ENCODE assay signal across 20 cellular contexts in genomic region chr3:47414161-47414564, GRCh38. TPM values are rescaled to one million over a fixed set of nuclear protein-coding genes. Genes with fewer than 3 reads are reported as not detected.
DNase-seq lines count a peak whose midpoint lies in the region; ATAC-seq and TF ChIP-seq lines count a peak whose summit lies in the region.
"Had no signal": no experiment of that assay in that cellular context is flagged by ENCODE, and none has a peak within 500 bp of the region (broad histone marks: within the 10 kb centered on the region; RNA-seq: fewer than 3 reads in every experiment).

No MANE protein-coding gene starts in this region.

- no peaks in the 10 kb centered on the region for H3K79me2 ChIP-seq in hepatocyte

- no peak overlapping the region for H2AFZ ChIP-seq in hepatocyte

- H3K4me3 Mint-ChIP-seq in stimulated activated memory B cell treated with anti-CD40 and anti-IgM and Interleukin-4, amounts not matched to agents 10 μg/mL and 1 μg/mL and 100 μg/mL, for 72 hours = no peak overlapping the region
- no peak overlapping the region for H3K4me3 Mint-ChIP-seq in type B pancreatic cell
- H3K4me3 Mint-ChIP-seq: activated CD8-positive, alpha-beta memory T cell treated with anti-CD3 and anti-CD28 coated beads, Interleukin-2, amount 10 ng/mL, durations not matched to agents 7 days and 5 days had no signal

- no peak overlapping the region for H3K4me2 ChIP-seq in hepatocyte

- DNase-seq in D341Med (ENCODE audit: low spot score) (peak; percentile 31), NCI-H69 (lab: John Stamatoyannopoulos, UW) (peak; percentile 6), hepatocyte (ENCODE audit: low spot score) (no peak), type B pancreatic cell (ENCODE audit: extremely low spot score, unreplicated experiment) (no peak), NCI-H2196 (lab: John Stamatoyannopoulos, UW; ENCODE audit: unreplicated experiment) (no peak), testis (no peak)
- DNase-seq: activated CD4-positive, alpha-beta T cell treated with anti-CD3 and anti-CD28 coated beads for 4 hours; activated CD8-positive, alpha-beta memory T cell treated with anti-CD3 and anti-CD28 coated beads, Interleukin-2, amount 10 ng/mL, durations not matched to agents 7 days and 5 days; body of pancreas; lower lobe of right lung; NCI-H1417; NCI-H2171 treated with DMSO at 0.1 percent for 48 hours; NCI-H774; occipital lobe; SHP77; stimulated activated CD4-positive, alpha-beta T cell treated with anti-CD3 and anti-CD28 coated beads, Interleukin-15, amount 100 ng/mL, for 24 hours had no signal

- TF ChIP-seq POLR2A in testis (IDR thresholded peaks at IDR 0.05) = no peak

- no peaks in the 10 kb centered on the region for H3K27me3 Mint-ChIP-seq in stimulated activated memory B cell treated with anti-CD40 and anti-IgM and Interleukin-4, amounts not matched to agents 10 μg/mL and 1 μg/mL and 100 μg/mL, for 72 hours
- H3K27me3 Mint-ChIP-seq in type B pancreatic cell = no peaks in the 10 kb centered on the region
- H3K27me3 Mint-ChIP-seq: activated CD8-positive, alpha-beta memory T cell treated with anti-CD3 and anti-CD28 coated beads, Interleukin-2, amount 10 ng/mL, durations not matched to agents 7 days and 5 days had no signal

- H3K27ac Mint-ChIP-seq in stimulated activated memory B cell treated with anti-CD40 and anti-IgM and Interleukin-4, amounts not matched to agents 10 μg/mL and 1 μg/mL and 100 μg/mL, for 72 hours = peak overlapping the region; percentile 4
- no peak overlapping the region for H3K27ac Mint-ChIP-seq in type B pancreatic cell
- H3K27ac Mint-ChIP-seq: activated CD8-positive, alpha-beta memory T cell treated with anti-CD3 and anti-CD28 coated beads, Interleukin-2, amount 10 ng/mL, durations not matched to agents 7 days and 5 days; activated T-helper 2 cell treated with anti-CD3 and anti-CD28 coated beads, Interferon-gamma antibody, Interleukin-2, Interleukin-4, amounts not matched to agents 10 μg/mL and 5 μg/mL and 100 μg/mL, durations not matched to agents 14 hours and 24 hours and 36 hours had no signal

- peaks cover 30% of the 10 kb centered on the region for H3K4me1 Mint-ChIP-seq in stimulated activated memory B cell treated with anti-CD40 and anti-IgM and Interleukin-4, amounts not matched to agents 10 μg/mL and 1 μg/mL and 100 μg/mL, for 72 hours
- H3K4me1 Mint-ChIP-seq in type B pancreatic cell (ENCODE audit: unreplicated experiment) = peaks cover 4% of the 10 kb centered on the region
- H3K4me1 Mint-ChIP-seq: activated CD8-positive, alpha-beta memory T cell treated with anti-CD3 and anti-CD28 coated beads, Interleukin-2, amount 10 ng/mL, durations not matched to agents 7 days and 5 days had no signal

- H3K9me3 ChIP-seq in hepatocyte (ENCODE audit: low read depth) (no peaks in the 10 kb centered on the region), testis (no peaks in the 10 kb centered on the region)
- H3K9me3 ChIP-seq: body of pancreas, lower lobe of right lung had no signal

- peaks cover 62% of the 10 kb centered on the region for H3K36me3 Mint-ChIP-seq in stimulated activated memory B cell treated with anti-CD40 and anti-IgM and Interleukin-4, amounts not matched to agents 10 μg/mL and 1 μg/mL and 100 μg/mL, for 72 hours
- peaks cover 14% of the 10 kb centered on the region for H3K36me3 Mint-ChIP-seq in type B pancreatic cell

- H3K27ac ChIP-seq in hepatocyte = peak overlapping the region; percentile 48
- peak overlapping the region in 1 of 2 donors; percentile 6 for H3K27ac ChIP-seq in testis
- H3K27ac ChIP-seq: body of pancreas, lower lobe of right lung had no signal

- H3K4me1 ChIP-seq in hepatocyte (ENCODE audit: insufficient read depth) (no peaks in the 10 kb centered on the region), testis (peaks cover 7% of the 10 kb centered on the region)
- H3K4me1 ChIP-seq: body of pancreas, lower lobe of right lung had no signal

- TF ChIP-seq CTCF in hepatocyte (IDR thresholded peaks at IDR 0.05; ENCODE audit: poor library complexity) = no peak
- TF ChIP-seq CTCF in type B pancreatic cell (conservative IDR thresholded peaks at IDR 0.05) = no peak
- no peak for TF ChIP-seq CTCF in testis (IDR thresholded peaks at IDR 0.05)

- 50% methylated on average over 3 of the region's 3 CpGs for WGBS in hepatocyte (ENCODE audit: low lambda C conversion rate, missing lambda C conversion rate)
- WGBS in testis, 2 donors = 79% methylated on average over 3 of the region's 3 CpGs; no CpG with 5 or more reads in 1 of the 2 donors

- ATAC-seq in stimulated activated memory B cell treated with anti-CD40 and anti-IgM and Interleukin-4, amounts not matched to agents 10 μg/mL and 1 μg/mL and 100 μg/mL, for 72 hours = no peak
- ATAC-seq: activated CD8-positive, alpha-beta memory T cell treated with anti-CD3 and anti-CD28 coated beads, Interleukin-2, amount 10 ng/mL, durations not matched to agents 7 days and 5 days; body of pancreas; HCT116; lower lobe of right lung had no signal

- intact Hi-C loops in testis (cut with DNase I; ENCODE audit: low total_unique reads) = no loop called here

- H3K9me3 Mint-ChIP-seq in stimulated activated memory B cell treated with anti-CD40 and anti-IgM and Interleukin-4, amounts not matched to agents 10 μg/mL and 1 μg/mL and 100 μg/mL, for 72 hours = no peaks in the 10 kb centered on the region
- H3K9me3 Mint-ChIP-seq in type B pancreatic cell = no peaks in the 10 kb centered on the region
- H3K9me3 Mint-ChIP-seq: activated T-helper 2 cell treated with anti-CD3 and anti-CD28 coated beads, Interferon-gamma antibody, Interleukin-2, Interleukin-4, amounts not matched to agents 10 μg/mL and 5 μg/mL and 100 μg/mL, durations not matched to agents 14 hours and 24 hours and 36 hours had no signal

- H3K27me3 ChIP-seq in hepatocyte = no peaks in the 10 kb centered on the region
- H3K27me3 ChIP-seq in testis = no peaks in the 10 kb centered on the region
- H3K27me3 ChIP-seq: body of pancreas had no signal

- H3K9me2 ChIP-seq in hepatocyte (replicated peaks; ENCODE audit: insufficient read depth) = no peaks in the 10 kb centered on the region

- no peaks in the 10 kb centered on the region for H3K36me3 ChIP-seq in hepatocyte (replicated peaks; ENCODE audit: insufficient read depth, low read depth)
- no peaks in the 10 kb centered on the region for H3K36me3 ChIP-seq in testis (ENCODE audit: low read depth, missing control alignments)

- H3K4me3 ChIP-seq in hepatocyte (no peak overlapping the region), testis (no peak overlapping the region)
- H3K4me3 ChIP-seq: body of pancreas, coronary artery, lower lobe of right lung had no signal

- H4K20me1 ChIP-seq in hepatocyte (ENCODE audit: insufficient read depth, poor library complexity, severe bottlenecking) = no peaks in the 10 kb centered on the region

RNA-seq across cellular contexts. Expression of gene PTPN23, which starts 33.3 kb away (rescaled TPM):
- total RNA-seq in hepatocyte (7.4 and 11.9 TPM in 2 replicates), type B pancreatic cell (ENCODE audit: low replicate concordance) (52.5 and 54.1 TPM in 2 replicates), testis (100 to 1,000 TPM in 1 of 2 donors, 10 to 100 TPM in 1; 89.3 to 141 TPM)
- polyA plus RNA-seq in hepatocyte (20.5 and 22.8 TPM in 2 replicates), testis (ENCODE audit: insufficient read depth, low read depth, low replicate concordance) (30.5 TPM)

Comparison
In these comparisons a context has a peak if more than half of its experiments do, and no peak if none do; other contexts are left out.
1. DNase-seq: peak in D341Med (single experiment) and NCI-H69 (single experiment); none in hepatocyte (single experiment), type B pancreatic cell (single experiment), NCI-H2196 (single experiment) and testis (single experiment).